ENCODE assay signal across 9 cellular contexts in the genomic region with DNA sequence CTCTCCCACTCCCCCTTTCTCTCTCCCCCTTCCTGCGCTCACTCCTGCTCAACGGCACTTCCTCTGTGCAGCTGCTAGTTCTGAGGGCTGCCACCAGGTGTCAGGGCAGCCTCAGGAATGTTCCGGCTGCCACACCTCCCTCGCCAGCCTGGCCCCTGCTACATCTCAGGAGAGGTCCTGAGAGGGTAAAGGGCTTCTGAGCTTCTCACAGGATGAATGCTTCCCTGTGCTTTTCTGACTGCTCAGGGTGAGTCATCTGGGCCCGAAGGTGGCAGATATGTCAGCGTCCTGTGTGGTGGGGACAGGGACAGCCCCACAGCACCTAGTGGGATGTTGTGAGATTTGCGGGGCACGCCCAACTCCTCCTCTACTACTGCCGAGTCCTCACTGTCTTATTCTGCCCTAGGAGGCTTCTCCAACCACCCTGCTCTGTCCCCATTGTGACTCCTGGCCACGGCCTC. TPM values are rescaled to one million over a fixed set of nuclear protein-coding genes. Genes with fewer than 3 reads are reported as not detected.
DNase-seq lines count a peak whose midpoint lies in the region; TF ChIP-seq lines count a peak whose summit lies in the region.
"Had no signal": no experiment of that assay in that cellular context is flagged by ENCODE, and none has a peak within 500 bp of the region (broad histone marks: within the 10 kb centered on the region; RNA-seq: fewer than 3 reads in every experiment).

No MANE protein-coding gene starts in this region.

- peak; percentile 20 for DNase-seq in GM04504 (ENCODE audit: low read depth)
- DNase-seq in GOT3 (lab: John Stamatoyannopoulos, UW) = peak; percentile 17
- DNase-seq in Karpas-422 = peak; percentile 92
- peak; percentile 82 for DNase-seq in RWPE1 (ENCODE audit: low spot score)
- DNase-seq in activated T-helper 9 cell treated with anti-CD3 and anti-CD28 coated beads, Interleukin-2, amount 50 U/mL, for 16 hours (ENCODE audit: low read depth) = peak; percentile 71
- DNase-seq in foreskin melanocyte = peak; percentile 32
- DNase-seq in pons (ENCODE audit: low spot score) = peak; percentile 57
- peak in 1 of 2 donors; percentile 29 for DNase-seq in uterus

- H3K27me3 ChIP-seq in Karpas-422 (ENCODE audit: low read length) (no peaks in the 10 kb centered on the region), uterus (no peaks in the 10 kb centered on the region)

- no peaks in the 10 kb centered on the region for H3K79me2 ChIP-seq in Karpas-422 (ENCODE audit: low read length)

- no peak overlapping the region for H3K9ac ChIP-seq in Karpas-422 (ENCODE audit: low read length)

- CTCF ChIA-PET in RWPE1 (lab: Yijun Ruan, JAX) = interaction anchor here (0.6 to 2.1 kb wide), 10 partner anchors 11 to 1005 kb away, joined by 3 to 8 read pairs (median 3); no protein-coding TSS in a partner anchor

- H2AFZ ChIP-seq in Karpas-422 (ENCODE audit: low read length) = peak overlapping the region; percentile 30; the same call in 1 of the 2 replicates

- H3K4me2 ChIP-seq in Karpas-422 (ENCODE audit: low read depth, low read length, poor library complexity, severe bottlenecking) = peak overlapping the region; percentile 41

- no peaks in the 10 kb centered on the region for H4K20me1 ChIP-seq in Karpas-422 (ENCODE audit: insufficient read depth, low read depth, low read length)

- H3K4me1 ChIP-seq in Karpas-422 (ENCODE audit: low read length) (peaks cover 25% of the 10 kb centered on the region), uterus (no peaks in the 10 kb centered on the region)

- H3K27ac ChIP-seq in Karpas-422 (ENCODE audit: low read length) = no peak overlapping the region
- H3K27ac ChIP-seq in RWPE1 = no peak overlapping the region
- H3K27ac ChIP-seq in uterus = no peak overlapping the region

- POLR2A ChIA-PET in RWPE1 (lab: Yijun Ruan, JAX; ENCODE audit: low non-redundant PET) = no interaction called here

- peaks cover 5% of the 10 kb centered on the region; the same call in 1 of the 2 replicates for H3K36me3 ChIP-seq in Karpas-422 (ENCODE audit: insufficient read depth, low read length)
- no peaks in the 10 kb centered on the region for H3K36me3 ChIP-seq in uterus

- TF ChIP-seq CTCF in RWPE1 (conservative IDR thresholded peaks at IDR 0.05; ENCODE audit: low read depth) (peak; percentile 84), uterus (IDR thresholded peaks at IDR 0.05) (peak; percentile 54 to 74 (median 59))

- H3K9me2 ChIP-seq in Karpas-422 (replicated peaks; ENCODE audit: insufficient read depth, low read length) = no peaks in the 10 kb centered on the region

- intact Hi-C loops in uterus (cut with DNase I; ENCODE audit: low total_unique reads) = no loop called here

- H3K9me3 ChIP-seq in Karpas-422 (ENCODE audit: low read length) (no peaks in the 10 kb centered on the region), uterus (no peaks in the 10 kb centered on the region)

- TF ChIP-seq POLR2A in uterus (IDR thresholded peaks at IDR 0.05) = no peak

- H3K4me3 ChIP-seq in Karpas-422 (ENCODE audit: low read length) (no peak overlapping the region), uterus (no peak overlapping the region)

RNA-seq across cellular contexts. Expression of gene PLEKHB2, which starts 49.0 kb away (rescaled TPM):
- total RNA-seq in Karpas-422 (2014; rRNA removed; shearing (Covaris generic); ENCODE audit: low replicate concordance) = 55.0 and 74.4 TPM in 2 replicates
- 10 to 100 TPM; 11.8 to 58.9 (median 17.9) TPM for total RNA-seq in uterus

RNA-seq across cellular contexts. Expression of gene POTEE, which starts 55.2 kb away (rescaled TPM):
- total RNA-seq in Karpas-422 (2014; rRNA removed; shearing (Covaris generic); ENCODE audit: low replicate concordance) = 1.5 and 1.7 TPM in 2 replicates
- total RNA-seq in uterus = under 1 TPM in 2 of 4 donors, not detected in 2; 0.14 to 0.24 TPM
- total RNA-seq: skeletal muscle tissue had no signal
